Comparison of ENCODE assay signal across 8 cellular contexts in genomic region chr7:47968852-47969774, GRCh38. TPM values are rescaled to one million over a fixed set of nuclear protein-coding genes. Genes with fewer than 3 reads are reported as not detected.
DNase-seq lines count a peak whose midpoint lies in the region; ATAC-seq, FAIRE-seq and TF ChIP-seq lines count a peak whose summit lies in the region.

No MANE protein-coding gene starts in this region.

- ATAC-seq in A549 (peak; percentile 81 to 96), HG02981 (IDR thresholded peaks at IDR 0.05; ENCODE audit: unreplicated experiment) (peak; percentile 77)

- TF ChIP-seq CTCF in A549 (IDR thresholded peaks at IDR 0.05) = peak; percentile 79
- peak; percentile 89 for TF ChIP-seq CTCF in GM12875 (IDR thresholded peaks at IDR 0.05; ENCODE audit: borderline replicate concordance, insufficient read depth, low read depth, low read length)
- peak; percentile 89 for TF ChIP-seq CTCF in mesothelial cell of epicardium (IDR thresholded peaks at IDR 0.05; ENCODE audit: unreplicated experiment)

- DNase-seq in A549 (ENCODE audit: low read depth in 1 of 2, low spot score in 1 of 2) (peak; percentile 75 to 82), NCI-H2227 (lab: John Stamatoyannopoulos, UW; ENCODE audit: unreplicated experiment) (peak; percentile 67), mesothelial cell of epicardium (ENCODE audit: low spot score in 2 of 2, unreplicated experiment in 2 of 2) (peak; percentile 45 to 82)
- DNase-seq in activated CD4-positive, alpha-beta T cell treated with anti-CD3 and anti-CD28 coated beads, Interleukin-2, amount 50 U/mL, for 48 hours = peak; percentile 64 to 72
- DNase-seq in effector CD4-positive, alpha-beta T cell = peak; percentile 33

- peaks cover 19% of the 10 kb centered on the region for H3K4me1 Mint-ChIP-seq in mesothelial cell of epicardium
- peaks cover 40% of the 10 kb centered on the region for H3K4me1 Mint-ChIP-seq in stimulated activated naive CD8-positive, alpha-beta T cell treated with anti-CD3 and anti-CD28 coated beads, Interleukin-15, Interleukin-2, amounts not matched to agents 100 ng/mL and 50 ng/mL, for 24 hours (ENCODE audit: low read depth)

- H3K9me3 ChIP-seq in A549 = no peaks in the 10 kb centered on the region

- no peak overlapping the region for H3K27ac ChIP-seq in A549

- H3K4me3 Mint-ChIP-seq in mesothelial cell of epicardium = no peak overlapping the region
- H3K4me3 Mint-ChIP-seq in stimulated activated naive CD8-positive, alpha-beta T cell treated with anti-CD3 and anti-CD28 coated beads, Interleukin-15, Interleukin-2, amounts not matched to agents 100 ng/mL and 50 ng/mL, for 24 hours = peak overlapping the region; percentile 8

- H3K27me3 Mint-ChIP-seq in mesothelial cell of epicardium (ENCODE audit: low read depth) = no peaks in the 10 kb centered on the region
- H3K27me3 Mint-ChIP-seq in stimulated activated naive CD8-positive, alpha-beta T cell treated with anti-CD3 and anti-CD28 coated beads, Interleukin-15, Interleukin-2, amounts not matched to agents 100 ng/mL and 50 ng/mL, for 24 hours = no peaks in the 10 kb centered on the region

- H3K4me2 ChIP-seq in A549 = no peak overlapping the region

- WGBS in A549 (ENCODE audit: missing lambda C conversion rate) = 61% methylated on average over 5 of the region's 5 CpGs

- FAIRE-seq in A549 (lab: Jason Lieb, UNC) = peak; percentile 39

- H3K27ac Mint-ChIP-seq in mesothelial cell of epicardium = peak overlapping the region; percentile 59
- H3K27ac Mint-ChIP-seq in stimulated activated naive CD8-positive, alpha-beta T cell treated with anti-CD3 and anti-CD28 coated beads, Interleukin-15, Interleukin-2, amounts not matched to agents 100 ng/mL and 50 ng/mL, for 24 hours = no peak overlapping the region

- POLR2A ChIA-PET in A549 (lab: Yijun Ruan, JAX) = no interaction called here

- H3K9me3 Mint-ChIP-seq in mesothelial cell of epicardium = no peaks in the 10 kb centered on the region
- no peaks in the 10 kb centered on the region for H3K9me3 Mint-ChIP-seq in stimulated activated naive CD8-positive, alpha-beta T cell treated with anti-CD3 and anti-CD28 coated beads, Interleukin-15, Interleukin-2, amounts not matched to agents 100 ng/mL and 50 ng/mL, for 24 hours

- CTCF ChIA-PET in A549 (lab: Yijun Ruan, JAX) = interaction anchor here (0.6 to 6.5 kb wide), 19 partner anchors 8 to 705 kb away, joined by 3 to 37 read pairs (median 5); partner anchors contain the start of genes HUS1 and PKD1L1

- no peaks in the 10 kb centered on the region for H3K4me1 ChIP-seq in A549

- TF ChIP-seq RAD21 in A549 (conservative IDR thresholded peaks at IDR 0.05 in 1 of 2, IDR thresholded peaks at IDR 0.05 in 1 of 2) = peak; percentile 73 to 83

- TF ChIP-seq EP300 in A549 (IDR thresholded peaks at IDR 0.05) = no peak

- H3K36me3 Mint-ChIP-seq in mesothelial cell of epicardium = peaks cover 55% of the 10 kb centered on the region
- peaks cover 95% of the 10 kb centered on the region for H3K36me3 Mint-ChIP-seq in stimulated activated naive CD8-positive, alpha-beta T cell treated with anti-CD3 and anti-CD28 coated beads, Interleukin-15, Interleukin-2, amounts not matched to agents 100 ng/mL and 50 ng/mL, for 24 hours (ENCODE audit: low read depth)

- no peak for TF ChIP-seq POLR2A in A549 (IDR thresholded peaks at IDR 0.05; ENCODE audit: low read length)

- H3K4me3 ChIP-seq in A549 = no peak overlapping the region
- H3K4me3 ChIP-seq in GM12875 (ENCODE audit: low read depth, low read length) = no peak overlapping the region

TF ChIP-seq in A549, 52 proteins besides CTCF, POLR2A, EP300 and RAD21:
- TF ChIP-seq RFX5 (IDR thresholded peaks at IDR 0.05) (no peak), SMC3 (IDR thresholded peaks at IDR 0.05) (peak; percentile 79)
TF ChIP-seq in A549: peak in this region for 1.

RNA-seq across cellular contexts. Expression of gene HUS1, which starts 10.3 kb away (rescaled TPM):
- polyA plus RNA-seq in A549 (2011; rRNA removed) (34.7 and 39.8 TPM in 2 replicates), A549 (2017; fragmentation: RNase III; extraction: RNeasy Plus Mini Kit Qiagen cat#74134 plus additional on column Dnase treatment) (18.0 to 21.0 TPM (median 19.4 TPM) in 3 replicates)
- 11.4 and 12.2 TPM in 2 replicates for polyA plus RNA-seq in A549 (2012; cell fraction: cytosol; rRNA removed)
- 7.8 and 13.0 TPM in 2 replicates for polyA plus RNA-seq in A549 (2012; cell fraction: nucleus; rRNA removed)
- 35.9 and 39.9 TPM in 2 replicates for polyA minus RNA-seq in A549 (2011; rRNA and poly(A)+ RNA removed)
- total RNA-seq in mesothelial cell of epicardium = 36.0 to 39.7 TPM (median 37.1 TPM) in 3 replicates

RNA-seq across cellular contexts. Expression of gene PKD1L1, which starts 20.8 kb away (rescaled TPM):
- polyA plus RNA-seq in A549 (2011; rRNA removed) (0.21 and 0.57 TPM in 2 replicates), A549 (2017; fragmentation: RNase III; extraction: RNeasy Plus Mini Kit Qiagen cat#74134 plus additional on column Dnase treatment) (0.09 to 0.21 TPM (median 0.11 TPM) in 3 replicates)
- 0.20 and 0.45 TPM in 2 replicates for polyA plus RNA-seq in A549 (2012; cell fraction: cytosol; rRNA removed)
- polyA plus RNA-seq in A549 (2012; cell fraction: nucleus; rRNA removed) = 0.85 and 1.7 TPM in 2 replicates
- polyA minus RNA-seq in A549 (2011; rRNA and poly(A)+ RNA removed) = 0.39 and 3.2 TPM in 2 replicates
- total RNA-seq in mesothelial cell of epicardium = 0.18 to 0.38 TPM (median 0.36 TPM) in 3 replicates

RNA-seq across cellular contexts. Expression of gene SUN3, which starts 59.8 kb away (rescaled TPM):
- polyA plus RNA-seq in A549 (2011; rRNA removed) (not detected in 2 replicates), A549 (2017; fragmentation: RNase III; extraction: RNeasy Plus Mini Kit Qiagen cat#74134 plus additional on column Dnase treatment) (not detected in 3 replicates)
- polyA plus RNA-seq in A549 (2012; cell fraction: cytosol; rRNA removed) = not detected in 2 replicates
- not detected in 2 replicates for polyA plus RNA-seq in A549 (2012; cell fraction: nucleus; rRNA removed)
- polyA minus RNA-seq in A549 (2011; rRNA and poly(A)+ RNA removed) = not detected in 2 replicates
- total RNA-seq in mesothelial cell of epicardium = not detected in 3 replicates
